8 cellular contexts compared by ENCODE assay signal in genomic region chr19:18294467-18294864, GRCh38. TPM values are rescaled to one million over a fixed set of nuclear protein-coding genes. Genes with fewer than 3 reads are reported as not detected.
A peak's percentile ranks its signal among the peaks of the same experiment; 100 is the strongest.
DNase-seq lines count a peak whose midpoint lies in the region; ATAC-seq and TF ChIP-seq lines count a peak whose summit lies in the region.

No MANE protein-coding gene starts in this region.

- H3K9me2 ChIP-seq in DOHH2 (replicated peaks; ENCODE audit: control insufficient read depth, low read length) = no peaks in the 10 kb centered on the region

- H3K36me3 Mint-ChIP-seq in naive thymus-derived CD8-positive, alpha-beta T cell = no peaks in the 10 kb centered on the region

- no peaks in the 10 kb centered on the region for H3K36me3 ChIP-seq in DOHH2 (ENCODE audit: control insufficient read depth, low read length)

- H3K79me2 ChIP-seq in DOHH2 (ENCODE audit: control insufficient read depth, low read length) = no peaks in the 10 kb centered on the region

- no peak for TF ChIP-seq CTCF in DOHH2 (IDR thresholded peaks at IDR 0.05; ENCODE audit: low read depth, low read length, poor library complexity, severe bottlenecking)

- no peaks in the 10 kb centered on the region for H4K20me1 ChIP-seq in DOHH2 (ENCODE audit: control insufficient read depth, insufficient read depth, low read depth, low read length)

- peak overlapping the region; percentile 24; the same call in 1 of the 2 replicates for H3K4me2 ChIP-seq in DOHH2 (ENCODE audit: low read length)

- no peaks in the 10 kb centered on the region for H3K9me3 ChIP-seq in DOHH2 (ENCODE audit: control insufficient read depth, insufficient read depth, low read length)

- DNase-seq in T-helper 2 cell (peak; percentile 71 to 95 (median 90)), NCI-H774 (lab: John Stamatoyannopoulos, UW) (no peak), SW 1271 (lab: John Stamatoyannopoulos, UW) (no peak)
- peak; percentile 75 to 98 (median 88) for DNase-seq in naive thymus-derived CD8-positive, alpha-beta T cell
- peak; percentile 82 to 90 for DNase-seq in stimulated activated naive CD8-positive, alpha-beta T cell treated with anti-CD3 and anti-CD28 coated beads, Interleukin-15, amount 100 ng/mL, for 72 hours

- peak; percentile 64 to 73 for ATAC-seq in naive thymus-derived CD8-positive, alpha-beta T cell
- ATAC-seq in stimulated activated naive CD8-positive, alpha-beta T cell treated with anti-CD3 and anti-CD28 coated beads, Interleukin-15, amount 100 ng/mL, for 72 hours = peak; percentile 54
- no peak for ATAC-seq in GM18502 (IDR thresholded peaks at IDR 0.05; ENCODE audit: poor library complexity, unreplicated experiment)

- peaks cover 53% of the 10 kb centered on the region for H3K4me1 ChIP-seq in DOHH2 (ENCODE audit: control insufficient read depth, low read length)

- peak overlapping the region; percentile 48 to 94 (median 72) for H3K4me3 Mint-ChIP-seq in naive thymus-derived CD8-positive, alpha-beta T cell
- peak overlapping the region; percentile 88 to 89 for H3K4me3 Mint-ChIP-seq in stimulated activated naive CD8-positive, alpha-beta T cell treated with anti-CD3 and anti-CD28 coated beads, Interleukin-15, amount 100 ng/mL, for 72 hours

- peaks cover 0 to 10% (median 0%) of the 10 kb centered on the region in 9 donors for H3K9me3 Mint-ChIP-seq in naive thymus-derived CD8-positive, alpha-beta T cell
- H3K9me3 Mint-ChIP-seq in stimulated activated naive CD8-positive, alpha-beta T cell treated with anti-CD3 and anti-CD28 coated beads, Interleukin-15, amount 100 ng/mL, for 72 hours = peaks cover 5 to 17% of the 10 kb centered on the region in 2 donors

- H3K27me3 Mint-ChIP-seq in naive thymus-derived CD8-positive, alpha-beta T cell = peaks cover 0 to 1% (median 0%) of the 10 kb centered on the region in 5 donors
- no peaks in the 10 kb centered on the region for H3K27me3 Mint-ChIP-seq in stimulated activated naive CD8-positive, alpha-beta T cell treated with anti-CD3 and anti-CD28 coated beads, Interleukin-15, amount 100 ng/mL, for 72 hours

- no peak overlapping the region for H3K4me3 ChIP-seq in DOHH2 (ENCODE audit: low read length)

- peaks cover 29 to 60% (median 57%) of the 10 kb centered on the region in 4 donors for H3K4me1 Mint-ChIP-seq in naive thymus-derived CD8-positive, alpha-beta T cell
- H3K4me1 Mint-ChIP-seq in stimulated activated naive CD8-positive, alpha-beta T cell treated with anti-CD3 and anti-CD28 coated beads, Interleukin-15, amount 100 ng/mL, for 72 hours = peaks cover 83% of the 10 kb centered on the region

- POLR2A ChIA-PET in naive thymus-derived CD8-positive, alpha-beta T cell (lab: Charles Lee) = interaction anchor here (0.6 to 23.0 kb wide), 4 partner anchors 9 to 1523 kb away, joined by 3 to 2305 read pairs (median 116); partner anchors contain the start of genes JUND and LSM4

- H3K27ac ChIP-seq in DOHH2 (ENCODE audit: low read depth, low read length) (no peak overlapping the region), angular gyrus (ENCODE audit: low read depth, low read length) (peak overlapping the region; percentile 94)

- H3K27ac Mint-ChIP-seq in naive thymus-derived CD8-positive, alpha-beta T cell = peak overlapping the region; percentile 89 to 100 (median 97)
- H3K27ac Mint-ChIP-seq in stimulated activated naive CD8-positive, alpha-beta T cell treated with anti-CD3 and anti-CD28 coated beads, Interleukin-15, amount 100 ng/mL, for 72 hours = peak overlapping the region; percentile 94 to 96

- no peaks in the 10 kb centered on the region for H3K27me3 ChIP-seq in DOHH2 (ENCODE audit: control insufficient read depth, low read length)

- H3F3A ChIP-seq in DOHH2 (ENCODE audit: control insufficient read depth, insufficient read depth) = peaks cover 22% of the 10 kb centered on the region

RNA-seq across cellular contexts. Expression of gene JUND, which starts 13.0 kb away (rescaled TPM):
- 100 to 1,000 TPM; 181 to 189 TPM for total RNA-seq in naive thymus-derived CD8-positive, alpha-beta T cell
- polyA plus RNA-seq in naive thymus-derived CD8-positive, alpha-beta T cell = 100 to 1,000 TPM in 1 of 3 donors, 10 to 100 TPM in 2; 43.3 to 169 (median 69.1) TPM

RNA-seq across cellular contexts. Expression of gene IQCN, which starts 20.2 kb away (rescaled TPM):
- total RNA-seq in naive thymus-derived CD8-positive, alpha-beta T cell = 1 to 10 TPM; 7.4 to 8.4 TPM
- under 1 TPM in 2 of 3 donors, not detected in 1; 0.06 to 0.15 TPM for polyA plus RNA-seq in naive thymus-derived CD8-positive, alpha-beta T cell

RNA-seq across cellular contexts. Expression of gene LSM4, which starts 28.4 kb away (rescaled TPM):
- total RNA-seq in naive thymus-derived CD8-positive, alpha-beta T cell = 10 to 100 TPM; 82.1 to 84.0 TPM
- polyA plus RNA-seq in naive thymus-derived CD8-positive, alpha-beta T cell = 100 to 1,000 TPM; 162 to 198 (median 181) TPM

RNA-seq across cellular contexts. Expression of gene PGPEP1, which starts 45.9 kb away (rescaled TPM):
- total RNA-seq in naive thymus-derived CD8-positive, alpha-beta T cell = 10 to 100 TPM; 55.9 to 61.0 TPM
- polyA plus RNA-seq in naive thymus-derived CD8-positive, alpha-beta T cell = 10 to 100 TPM in 1 of 3 donors, 1 to 10 TPM in 2; 9.3 to 11.9 (median 9.7) TPM

Comparison
In these comparisons a context has a peak if more than half of its experiments do, and no peak if none do; other contexts are left out.
1. DNase-seq: peak in T-helper 2 cell (5 of 5), naive thymus-derived CD8-positive, alpha-beta T cell (10 of 10) and stimulated activated naive CD8-positive, alpha-beta T cell treated with anti-CD3 and anti-CD28 coated beads, Interleukin-15, amount 100 ng/mL, for 72 hours (2 of 2); none in NCI-H774 (single experiment) and SW 1271 (0 of 2).